Comparison of ENCODE assay signal across 1 cellular context in genomic region chr7:151274376-151274760, GRCh38.
TF ChIP-seq lines count a peak whose summit lies in the region.

No MANE protein-coding gene starts in this region.

TF ChIP-seq in K562, 482 proteins besides CTCF, POLR2A, EP300 and RAD21:
- TF ChIP-seq ETV1 (tag; conservative IDR thresholded peaks at IDR 0.05; ENCODE audit: low read depth) (no peak), ZNF311 (CRISPR knock-in tag; IDR thresholded peaks at IDR 0.05) (no peak), SAFB2 (IDR thresholded peaks at IDR 0.05; ENCODE audit: borderline replicate concordance, low read depth, low read length, severe bottlenecking) (no peak), PURB (CRISPR knock-in tag; IDR thresholded peaks at IDR 0.05; ENCODE audit: low read depth) (no peak), EWSR1 (IDR thresholded peaks at IDR 0.05; ENCODE audit: borderline replicate concordance, low read depth, partially characterized antibody) (no peak), POU5F1 (IDR thresholded peaks at IDR 0.05; ENCODE audit: borderline replicate concordance, low read depth, low read length, partially characterized antibody) (no peak)
